Comparison of ENCODE assay signal across 8 cellular contexts in genomic region chr3:140941434-140942220, GRCh38. TPM values are rescaled to one million over a fixed set of nuclear protein-coding genes. Genes with fewer than 3 reads are reported as not detected.
DNase-seq lines count a peak whose midpoint lies in the region; ATAC-seq, FAIRE-seq and TF ChIP-seq lines count a peak whose summit lies in the region.

TSS of gene SLC25A36 (plus strand) at chr3:140941836. CDS start at chr3:140942055, 219 bp downstream.

- peaks cover 11% of the 10 kb centered on the region for H3K4me1 ChIP-seq in astrocyte (ENCODE audit: insufficient read depth, low read length)
- peaks cover 18% of the 10 kb centered on the region for H3K4me1 ChIP-seq in rectal smooth muscle tissue (ENCODE audit: control insufficient read depth, insufficient read depth, low read length)
- H3K4me1 ChIP-seq in aorta (ENCODE audit: control insufficient read depth in 1 of 2, insufficient read depth in 2 of 2, low read length in 2 of 2), result peaks cover 0 to 16% of the 10 kb centered on the region in 2 donors

- no peaks in the 10 kb centered on the region for H3K36me3 ChIP-seq in astrocyte (ENCODE audit: insufficient read depth, low read length)
- H3K36me3 ChIP-seq in rectal smooth muscle tissue (ENCODE audit: control insufficient read depth, insufficient read depth, low read length), result no peaks in the 10 kb centered on the region
- H3K36me3 ChIP-seq in aorta (ENCODE audit: control insufficient read depth in 1 of 2, insufficient read depth in 2 of 2, low read length in 1 of 2), result no peaks in the 10 kb centered on the region

- peak within 1 kb of the TSS; percentile 97 for H3K4me3 Mint-ChIP-seq in astrocyte (ENCODE audit: unreplicated experiment)

- no peaks in the 10 kb centered on the region for H3K36me3 Mint-ChIP-seq in astrocyte (ENCODE audit: low read depth, unreplicated experiment)

- H3K9me3 Mint-ChIP-seq in astrocyte (ENCODE audit: unreplicated experiment), result no peaks in the 10 kb centered on the region

- no peaks in the 10 kb centered on the region for H3K27me3 Mint-ChIP-seq in astrocyte (ENCODE audit: low read depth, unreplicated experiment)

- no peak for TF ChIP-seq CTCF in astrocyte (IDR thresholded peaks at IDR 0.05; ENCODE audit: insufficient read depth, low read depth, low read length)

- peaks cover 14% of the 10 kb centered on the region for H3K4me1 Mint-ChIP-seq in astrocyte (ENCODE audit: low read depth, unreplicated experiment)

- H3K9me3 ChIP-seq in astrocyte (ENCODE audit: insufficient read depth, low read depth, low read length) (no peaks in the 10 kb centered on the region), aorta (ENCODE audit: control insufficient read depth, low read length) (no peaks in the 10 kb centered on the region)

- H3K27ac ChIP-seq in astrocyte (ENCODE audit: low read depth, low read length) (peak within 1 kb of the TSS; percentile 90), rectal smooth muscle tissue (ENCODE audit: low read depth, low read length) (peak within 1 kb of the TSS; percentile 98), aorta (ENCODE audit: low read depth in 1 of 2, low read length in 2 of 2) (peak within 1 kb of the TSS; percentile 38 to 98)

- 0 to 1% methylated on average over 55 to 72 of the region's 72 CpGs for WGBS in aorta, 2 donors

- H3K79me2 ChIP-seq in astrocyte (ENCODE audit: insufficient read depth, low read length), result peaks cover 45% of the 10 kb centered on the region

- peaks cover 24% of the 10 kb centered on the region for H4K20me1 ChIP-seq in astrocyte (ENCODE audit: insufficient read depth, low read length)

- H3K4me3 ChIP-seq in astrocyte (ENCODE audit: insufficient read depth, low read depth, low read length), result peak within 1 kb of the TSS; percentile 74
- peak within 1 kb of the TSS; percentile 90 for H3K4me3 ChIP-seq in rectal smooth muscle tissue (ENCODE audit: low read length)
- H3K4me3 ChIP-seq in aorta (ENCODE audit: low read length in 2 of 2), result peak within 1 kb of the TSS; percentile 67 to 78

- peak within 1 kb of the TSS; percentile 88 for H2AFZ ChIP-seq in astrocyte (ENCODE audit: low read depth, low read length)

- FAIRE-seq in astrocyte (lab: Jason Lieb, UNC), result peak; percentile 66

- intact Hi-C loops in aorta (cut with DNase I), result no loop called here

- H3K27ac Mint-ChIP-seq in astrocyte (ENCODE audit: unreplicated experiment), result peak within 1 kb of the TSS; percentile 97

- ATAC-seq in GM18505 (IDR thresholded peaks at IDR 0.05; ENCODE audit: unreplicated experiment) (peak; percentile 97), HG02973 (IDR thresholded peaks at IDR 0.05; ENCODE audit: unreplicated experiment) (peak; percentile 95), aorta (ENCODE audit: low FRiP score) (peak; percentile 100)

- H3K27me3 ChIP-seq in astrocyte (ENCODE audit: insufficient read depth, low read length), result no peaks in the 10 kb centered on the region
- no peaks in the 10 kb centered on the region for H3K27me3 ChIP-seq in rectal smooth muscle tissue (ENCODE audit: control insufficient read depth, insufficient read depth, low read length)
- H3K27me3 ChIP-seq in aorta (ENCODE audit: control insufficient read depth in 1 of 2, insufficient read depth in 2 of 2, low read length in 1 of 2), result no peaks in the 10 kb centered on the region

- H3K4me2 ChIP-seq in astrocyte (ENCODE audit: low read length), result peak within 1 kb of the TSS; percentile 92

- DNase-seq in NCI-H2029 (lab: John Stamatoyannopoulos, UW) (peak; percentile 99), T-helper 22 cell (ENCODE audit: low read depth) (peak; percentile 93), astrocyte (ENCODE audit: low read depth) (peak; percentile 96), hepatic stellate cell (ENCODE audit: low spot score) (peak; percentile 90), aorta (peak; percentile 99)

- TF ChIP-seq POLR2A in GM18505 (IDR thresholded peaks at IDR 0.05; ENCODE audit: borderline replicate concordance, extremely low read depth, insufficient read depth, insufficient read length), result peak; percentile 84

- peak within 1 kb of the TSS; percentile 85 for H3K9ac ChIP-seq in astrocyte (ENCODE audit: low read length)
- H3K9ac ChIP-seq in rectal smooth muscle tissue (ENCODE audit: low read length), result peak within 1 kb of the TSS; percentile 99

RNA-seq across cellular contexts. Expression of gene SLC25A36, which starts in this region (rescaled TPM):
- 79.3 and 81.0 TPM in 2 replicates for total RNA-seq in astrocyte
- 10 to 100 TPM; 49.0 to 68.7 TPM for total RNA-seq in aorta
- 10 to 100 TPM; 23.7 to 35.0 TPM for polyA plus RNA-seq in aorta

Comparison
In these comparisons a context has a peak if more than half of its experiments do, and no peak if none do; other contexts are left out.
1. Peak in every context shown above with its lines: DNase-seq, ATAC-seq, H3K4me3 ChIP-seq and H3K27ac ChIP-seq.